In the genomic region with DNA sequence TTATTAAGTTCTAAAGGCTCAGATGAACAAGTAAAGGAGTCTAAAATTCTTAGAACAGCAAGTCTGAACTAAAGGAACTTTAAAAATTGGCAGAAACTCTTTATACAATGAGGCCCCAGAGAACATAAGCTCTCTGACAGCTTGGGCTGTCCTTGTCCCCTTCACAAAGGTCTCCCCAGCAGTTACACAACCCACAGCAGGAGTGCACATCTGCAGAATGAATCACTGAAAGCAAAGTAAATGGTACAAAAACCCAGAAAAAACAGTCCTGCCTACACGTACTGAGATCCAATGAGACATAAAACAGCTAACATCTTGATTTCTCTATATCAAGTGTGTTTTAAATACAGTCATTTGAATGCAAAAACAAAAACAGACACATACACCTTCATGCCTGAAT, we compare ENCODE assay signal across 1 cellular context.
A peak's percentile ranks its signal among the peaks of the same experiment; 100 is the strongest.
TF ChIP-seq lines count a peak whose summit lies in the region.

No MANE protein-coding gene starts in this region.

TF ChIP-seq in HepG2, 621 proteins besides CTCF, POLR2A, EP300 and RAD21:
- TF ChIP-seq, protein P1, sequence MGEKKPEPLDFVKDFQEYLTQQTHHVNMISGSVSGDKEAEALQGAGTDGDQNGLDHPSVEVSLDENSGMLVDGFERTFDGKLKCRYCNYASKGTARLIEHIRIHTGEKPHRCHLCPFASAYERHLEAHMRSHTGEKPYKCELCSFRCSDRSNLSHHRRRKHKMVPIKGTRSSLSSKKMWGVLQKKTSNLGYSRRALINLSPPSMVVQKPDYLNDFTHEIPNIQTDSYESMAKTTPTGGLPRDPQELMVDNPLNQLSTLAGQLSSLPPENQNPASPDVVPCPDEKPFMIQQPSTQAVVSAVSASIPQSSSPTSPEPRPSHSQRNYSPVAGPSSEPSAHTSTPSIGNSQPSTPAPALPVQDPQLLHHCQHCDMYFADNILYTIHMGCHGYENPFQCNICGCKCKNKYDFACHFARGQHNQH (CRISPR knock-in tag; IDR thresholded peaks at IDR 0.05), result no peak
- peak; percentile 32; the same call in 1 of the 2 replicates for TF ChIP-seq CEBPB (IDR thresholded peaks at IDR 0.05; ENCODE audit: borderline replicate concordance, low read depth, low read length)
